27 cellular contexts compared by ENCODE assay signal in the genomic region with DNA sequence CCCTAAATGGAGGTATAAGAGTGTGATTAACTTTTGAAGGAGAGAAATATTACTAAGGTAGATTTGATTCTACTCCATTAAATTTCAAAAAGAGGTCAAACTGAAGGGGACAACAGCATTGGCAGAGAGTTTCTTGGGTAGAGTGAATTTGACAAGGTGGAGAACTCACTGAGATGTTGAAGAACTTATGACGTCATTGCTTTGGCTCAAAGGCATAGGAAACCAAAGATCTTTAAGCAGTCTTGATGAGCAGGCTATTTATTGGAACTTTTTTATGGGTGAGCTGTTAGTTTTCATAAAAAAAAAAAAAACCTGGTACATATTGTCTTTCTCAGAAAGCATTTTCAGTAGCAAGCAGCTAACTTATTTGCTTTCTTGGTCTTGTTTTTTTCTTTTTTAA.
"Had no signal": no experiment of that assay in that cellular context is flagged by ENCODE, and none has a peak within 500 bp of the region (broad histone marks: within the 10 kb centered on the region; RNA-seq: fewer than 3 reads in every experiment).

No MANE protein-coding gene starts in this region.

- ATAC-seq: activated CD4-positive, CD25-positive, alpha-beta regulatory T cell treated with anti-CD3 and anti-CD28 coated beads, Interleukin-2, amount 50 U/mL, for 24 hours; activated CD8-positive, alpha-beta T cell treated with anti-CD3 and anti-CD28 coated beads for 36 hours; activated naive CD8-positive, alpha-beta T cell treated with anti-CD3 and anti-CD28 coated beads, Interleukin-2, amount 50 U/mL, for 24 hours; activated T-cell treated with anti-CD3 and anti-CD28 coated beads, Interleukin-2, amount 50 U/mL, for 4 hours; activated T-helper 17 cell treated with anti-CD3 and anti-CD28 coated beads, Interleukin-2, amount 50 U/mL, for 72 hours; body of pancreas; esophagus mucosa; T-helper 17 cell had no signal

- H3K4me1 ChIP-seq: adrenal gland, body of pancreas, colonic mucosa had no signal

- H3K27me3 ChIP-seq: adrenal gland, body of pancreas, colonic mucosa had no signal

- H3K27ac ChIP-seq: adrenal gland, body of pancreas, colonic mucosa, WERI-Rb-1 had no signal

- H3K4me3 ChIP-seq: adrenal gland, body of pancreas, colonic mucosa had no signal

- DNase-seq: activated B cell treated with CpG ODN at 0.5 μM for 24 hours; activated CD4-positive, alpha-beta T cell treated with anti-CD3 and anti-CD28 coated beads for 48 hours; activated CD4-positive, alpha-beta T cell treated with anti-CD3 and anti-CD28 coated beads, Interleukin-2, amount 50 U/mL, for 1 hour; activated CD4-positive, alpha-beta T cell treated with anti-CD3 and anti-CD28 coated beads, Interleukin-2, amount 50 U/mL, for 48 hours; activated CD8-positive, alpha-beta memory T cell treated with anti-CD3 and anti-CD28 coated beads for 24 hours; activated CD8-positive, alpha-beta T cell treated with anti-CD3 and anti-CD28 coated beads for 36 hours; activated effector memory CD4-positive, alpha-beta T cell treated with Interleukin-2 at 50 U/mL for 16 hours; activated gamma-delta T cell treated with Interleukin-2 at 50 U/mL for 16 hours; activated naive CD4-positive, alpha-beta T cell treated with Interleukin-2 at 50 U/mL for 16 hours; activated naive CD8-positive, alpha-beta T cell treated with anti-CD3 and anti-CD28 coated beads for 36 hours; activated naive CD8-positive, alpha-beta T cell treated with anti-CD3 and anti-CD28 coated beads, Interleukin-2, amount 50 U/mL, for 24 hours; activated T-cell treated with anti-CD3 and anti-CD28 coated beads, Interleukin-2, amount 50 U/mL, for 4 hours; adrenal gland; amygdala; aorta; body of pancreas; caudate nucleus; colonic mucosa; effector CD8-positive, alpha-beta T cell; foreskin fibroblast; head of caudate nucleus; T-helper 17 cell; T1000; WERI-Rb-1 had no signal

- H3K9me3 ChIP-seq: adrenal gland, body of pancreas, colonic mucosa had no signal

- H3K36me3 ChIP-seq: adrenal gland, colonic mucosa, WERI-Rb-1 had no signal
